Comparison of ENCODE assay signal across 1 cellular context in the genomic region with DNA sequence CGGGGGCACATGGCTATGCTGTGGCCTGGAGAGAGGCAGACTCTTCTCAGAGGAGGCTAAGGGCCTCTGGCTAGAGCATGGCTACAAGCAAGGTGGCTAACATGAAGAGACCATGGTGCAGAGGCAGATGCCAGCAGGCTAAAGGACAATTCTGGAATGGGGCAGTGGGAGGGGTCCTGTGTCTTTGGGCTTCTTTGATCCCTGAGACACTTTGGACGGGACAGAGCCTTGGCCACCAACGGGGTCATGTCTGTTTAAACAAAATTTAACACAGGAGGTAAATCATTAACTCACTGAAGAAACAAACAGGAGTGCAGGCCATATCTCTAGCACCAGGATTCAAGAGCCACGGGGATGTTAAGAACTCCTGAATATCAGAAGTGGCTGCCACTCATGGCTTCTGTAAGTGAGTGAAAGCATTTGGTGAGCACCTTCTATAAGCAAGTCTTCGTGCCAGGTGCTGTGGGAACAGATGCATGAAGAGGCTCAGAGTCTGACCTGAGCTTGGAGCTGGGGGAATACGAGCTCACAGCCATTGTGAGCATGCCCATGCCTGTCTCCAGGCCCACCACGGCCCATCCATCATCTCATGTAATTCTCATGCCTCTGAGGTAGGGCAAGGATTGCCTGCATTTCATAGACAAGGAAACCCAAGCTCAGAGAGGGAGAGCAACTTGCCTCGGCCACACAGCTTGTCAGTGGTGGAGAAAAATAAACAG.
TF ChIP-seq lines count a peak whose summit lies in the region.

No MANE protein-coding gene starts in this region.

TF ChIP-seq in HepG2, 621 proteins besides CTCF, POLR2A, EP300 and RAD21 (continued from another document and continues in another):
- TF ChIP-seq, protein P1, sequence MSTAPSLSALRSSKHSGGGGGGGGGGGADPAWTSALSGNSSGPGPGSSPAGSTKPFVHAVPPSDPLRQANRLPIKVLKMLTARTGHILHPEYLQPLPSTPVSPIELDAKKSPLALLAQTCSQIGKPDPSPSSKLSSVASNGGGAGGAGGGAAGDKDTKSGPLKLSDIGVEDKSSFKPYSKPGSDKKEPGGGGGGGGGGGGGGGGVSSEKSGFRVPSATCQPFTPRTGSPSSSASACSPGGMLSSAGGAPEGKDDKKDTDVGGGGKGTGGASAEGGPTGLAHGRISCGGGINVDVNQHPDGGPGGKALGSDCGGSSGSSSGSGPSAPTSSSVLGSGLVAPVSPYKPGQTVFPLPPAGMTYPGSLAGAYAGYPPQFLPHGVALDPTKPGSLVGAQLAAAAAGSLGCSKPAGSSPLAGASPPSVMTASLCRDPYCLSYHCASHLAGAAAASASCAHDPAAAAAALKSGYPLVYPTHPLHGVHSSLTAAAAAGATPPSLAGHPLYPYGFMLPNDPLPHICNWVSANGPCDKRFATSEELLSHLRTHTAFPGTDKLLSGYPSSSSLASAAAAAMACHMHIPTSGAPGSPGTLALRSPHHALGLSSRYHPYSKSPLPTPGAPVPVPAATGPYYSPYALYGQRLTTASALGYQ (CRISPR knock-in tag; IDR thresholded peaks at IDR 0.05): peak; percentile 74; the same call in 1 of the 2 replicates
- TF ChIP-seq GLI4 (CRISPR knock-in tag; IDR thresholded peaks at IDR 0.05; ENCODE audit: borderline replicate concordance) (no peak), ZNF709 (CRISPR knock-in tag; IDR thresholded peaks at IDR 0.05) (no peak), SETDB1 (CRISPR knock-in tag; IDR thresholded peaks at IDR 0.05; ENCODE audit: borderline replicate concordance) (no peak), EED (CRISPR knock-in tag; IDR thresholded peaks at IDR 0.05) (no peak), GABPA (IDR thresholded peaks at IDR 0.05; ENCODE audit: low read depth, low read length) (no peak), GABPA (CRISPR knock-in tag; IDR thresholded peaks at IDR 0.05; ENCODE audit: low read depth) (no peak), DNMT3B (CRISPR knock-in tag; conservative IDR thresholded peaks at IDR 0.05) (peak; percentile 71; the same call in 1 of the 2 replicates), ZNF260 (CRISPR knock-in tag; IDR thresholded peaks at IDR 0.05; ENCODE audit: borderline replicate concordance, low read depth) (no peak), LCORL (IDR thresholded peaks at IDR 0.05) (peak; percentile 85; the same call in 1 of the 2 replicates), LCORL (CRISPR knock-in tag; IDR thresholded peaks at IDR 0.05) (peak; percentile 100), ZNF460 (CRISPR knock-in tag; IDR thresholded peaks at IDR 0.05; ENCODE audit: borderline replicate concordance) (no peak), ZFP41 (CRISPR knock-in tag; IDR thresholded peaks at IDR 0.05; ENCODE audit: borderline replicate concordance) (no peak), ZNF343 (CRISPR knock-in tag; IDR thresholded peaks at IDR 0.05) (no peak), WIZ (CRISPR knock-in tag; IDR thresholded peaks at IDR 0.05) (0 out of 2 replicates have a peak, but pooled peaks have one; percentile 54), AHR (CRISPR knock-in tag; IDR thresholded peaks at IDR 0.05) (no peak), JDP2 (CRISPR knock-in tag; IDR thresholded peaks at IDR 0.05; ENCODE audit: borderline replicate concordance) (no peak), ZKSCAN8 (CRISPR knock-in tag; IDR thresholded peaks at IDR 0.05; ENCODE audit: borderline replicate concordance) (peak; percentile 85; the same call in 1 of the 2 replicates), RARA (CRISPR knock-in tag; IDR thresholded peaks at IDR 0.05) (peak; percentile 87), ZBTB1 (CRISPR knock-in tag; IDR thresholded peaks at IDR 0.05; ENCODE audit: borderline replicate concordance) (no peak), ZNF549 (CRISPR knock-in tag; IDR thresholded peaks at IDR 0.05) (no peak), ZKSCAN5 (CRISPR knock-in tag; IDR thresholded peaks at IDR 0.05) (no peak; the same call in 1 of the 2 replicates), SP140L (CRISPR knock-in tag; IDR thresholded peaks at IDR 0.05; ENCODE audit: borderline replicate concordance) (no peak), MED8 (CRISPR knock-in tag; IDR thresholded peaks at IDR 0.05; ENCODE audit: insufficient replicate concordance) (no peak), ZNF775 (CRISPR knock-in tag; IDR thresholded peaks at IDR 0.05; ENCODE audit: borderline replicate concordance) (peak; percentile 27; the same call in 1 of the 2 replicates), NCOR1 (IDR thresholded peaks at IDR 0.05; ENCODE audit: borderline replicate concordance, low read length) (peak; percentile 78; the same call in 1 of the 2 replicates), XRCC5 (optimal IDR thresholded peaks at IDR 0.05; ENCODE audit: low read length) (peak; percentile 71), HNF4G (IDR thresholded peaks at IDR 0.05; ENCODE audit: borderline replicate concordance, low read depth, low read length) (peak; percentile 92), HNF4G (CRISPR knock-in tag; IDR thresholded peaks at IDR 0.05; ENCODE audit: borderline replicate concordance, low read depth) (peak; percentile 26; the same call in 1 of the 2 replicates), PAWR (CRISPR knock-in tag; IDR thresholded peaks at IDR 0.05; ENCODE audit: borderline replicate concordance) (no peak), ZFP90 (CRISPR knock-in tag; IDR thresholded peaks at IDR 0.05; ENCODE audit: borderline replicate concordance) (0 out of 2 replicates have a peak, but pooled peaks have one; percentile 55), KDM4B (CRISPR knock-in tag; IDR thresholded peaks at IDR 0.05) (peak; percentile 16; the same call in 1 of the 2 replicates), ZNF256 (CRISPR knock-in tag; conservative IDR thresholded peaks at IDR 0.05) (peak; percentile 38; the same call in 1 of the 2 replicates), IRX3 (CRISPR knock-in tag; IDR thresholded peaks at IDR 0.05; ENCODE audit: borderline replicate concordance, low read depth) (0 out of 2 replicates have a peak, but pooled peaks have one; percentile 27), FLYWCH1 (CRISPR knock-in tag; IDR thresholded peaks at IDR 0.05) (no peak), PHF21A (CRISPR knock-in tag; IDR thresholded peaks at IDR 0.05) (peak; percentile 96), HNRNPL (IDR thresholded peaks at IDR 0.05; ENCODE audit: low read depth, low read length) (no peak), NCOA1 (CRISPR knock-in tag; IDR thresholded peaks at IDR 0.05) (no peak), ZNF546 (CRISPR knock-in tag; conservative IDR thresholded peaks at IDR 0.05) (no peak; the same call in 1 of the 2 replicates), ZNF674 (CRISPR knock-in tag; IDR thresholded peaks at IDR 0.05; ENCODE audit: low read depth) (no peak), NFKBIZ (CRISPR knock-in tag; IDR thresholded peaks at IDR 0.05) (peak; percentile 21; the same call in 1 of the 2 replicates), ASH2L (IDR thresholded peaks at IDR 0.05; ENCODE audit: insufficient read length, low read depth, low read length) (peak; percentile 85), HDAC1 (CRISPR knock-in tag; IDR thresholded peaks at IDR 0.05) (peak; percentile 63; the same call in 1 of the 2 replicates)
- TF ChIP-seq, protein P2, sequence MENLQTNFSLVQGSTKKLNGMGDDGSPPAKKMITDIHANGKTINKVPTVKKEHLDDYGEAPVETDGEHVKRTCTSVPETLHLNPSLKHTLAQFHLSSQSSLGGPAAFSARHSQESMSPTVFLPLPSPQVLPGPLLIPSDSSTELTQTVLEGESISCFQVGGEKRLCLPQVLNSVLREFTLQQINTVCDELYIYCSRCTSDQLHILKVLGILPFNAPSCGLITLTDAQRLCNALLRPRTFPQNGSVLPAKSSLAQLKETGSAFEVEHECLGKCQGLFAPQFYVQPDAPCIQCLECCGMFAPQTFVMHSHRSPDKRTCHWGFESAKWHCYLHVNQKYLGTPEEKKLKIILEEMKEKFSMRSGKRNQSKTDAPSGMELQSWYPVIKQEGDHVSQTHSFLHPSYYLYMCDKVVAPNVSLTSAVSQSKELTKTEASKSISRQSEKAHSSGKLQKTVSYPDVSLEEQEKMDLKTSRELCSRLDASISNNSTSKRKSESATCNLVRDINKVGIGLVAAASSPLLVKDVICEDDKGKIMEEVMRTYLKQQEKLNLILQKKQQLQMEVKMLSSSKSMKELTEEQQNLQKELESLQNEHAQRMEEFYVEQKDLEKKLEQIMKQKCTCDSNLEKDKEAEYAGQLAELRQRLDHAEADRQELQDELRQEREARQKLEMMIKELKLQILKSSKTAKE (CRISPR knock-in tag; IDR thresholded peaks at IDR 0.05; ENCODE audit: borderline replicate concordance): peak; percentile 68; the same call in 1 of the 2 replicates
- TF ChIP-seq, protein P3, sequence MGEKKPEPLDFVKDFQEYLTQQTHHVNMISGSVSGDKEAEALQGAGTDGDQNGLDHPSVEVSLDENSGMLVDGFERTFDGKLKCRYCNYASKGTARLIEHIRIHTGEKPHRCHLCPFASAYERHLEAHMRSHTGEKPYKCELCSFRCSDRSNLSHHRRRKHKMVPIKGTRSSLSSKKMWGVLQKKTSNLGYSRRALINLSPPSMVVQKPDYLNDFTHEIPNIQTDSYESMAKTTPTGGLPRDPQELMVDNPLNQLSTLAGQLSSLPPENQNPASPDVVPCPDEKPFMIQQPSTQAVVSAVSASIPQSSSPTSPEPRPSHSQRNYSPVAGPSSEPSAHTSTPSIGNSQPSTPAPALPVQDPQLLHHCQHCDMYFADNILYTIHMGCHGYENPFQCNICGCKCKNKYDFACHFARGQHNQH (CRISPR knock-in tag; IDR thresholded peaks at IDR 0.05): peak; percentile 80
- TF ChIP-seq, protein P4, sequence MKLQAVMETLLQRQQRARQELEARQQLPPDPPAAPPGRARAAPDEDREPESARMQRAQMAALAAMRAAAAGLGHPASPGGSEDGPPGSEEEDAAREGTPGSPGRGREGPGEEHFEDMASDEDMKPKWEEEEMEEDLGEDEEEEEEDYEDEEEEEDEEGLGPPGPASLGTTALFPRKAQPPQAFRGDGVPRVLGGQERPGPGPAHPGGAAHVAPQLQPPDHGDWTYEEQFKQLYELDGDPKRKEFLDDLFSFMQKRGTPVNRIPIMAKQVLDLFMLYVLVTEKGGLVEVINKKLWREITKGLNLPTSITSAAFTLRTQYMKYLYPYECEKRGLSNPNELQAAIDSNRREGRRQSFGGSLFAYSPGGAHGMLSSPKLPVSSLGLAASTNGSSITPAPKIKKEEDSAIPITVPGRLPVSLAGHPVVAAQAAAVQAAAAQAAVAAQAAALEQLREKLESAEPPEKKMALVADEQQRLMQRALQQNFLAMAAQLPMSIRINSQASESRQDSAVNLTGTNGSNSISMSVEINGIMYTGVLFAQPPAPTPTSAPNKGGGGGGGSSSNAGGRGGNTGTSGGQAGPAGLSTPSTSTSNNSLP (IDR thresholded peaks at IDR 0.05; ENCODE audit: low read depth, low read length): no peak
- TF ChIP-seq, protein P5, sequence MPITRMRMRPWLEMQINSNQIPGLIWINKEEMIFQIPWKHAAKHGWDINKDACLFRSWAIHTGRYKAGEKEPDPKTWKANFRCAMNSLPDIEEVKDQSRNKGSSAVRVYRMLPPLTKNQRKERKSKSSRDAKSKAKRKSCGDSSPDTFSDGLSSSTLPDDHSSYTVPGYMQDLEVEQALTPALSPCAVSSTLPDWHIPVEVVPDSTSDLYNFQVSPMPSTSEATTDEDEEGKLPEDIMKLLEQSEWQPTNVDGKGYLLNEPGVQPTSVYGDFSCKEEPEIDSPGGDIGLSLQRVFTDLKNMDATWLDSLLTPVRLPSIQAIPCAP (CRISPR knock-in tag; IDR thresholded peaks at IDR 0.05; ENCODE audit: low read depth): no peak
- TF ChIP-seq, protein P6, sequence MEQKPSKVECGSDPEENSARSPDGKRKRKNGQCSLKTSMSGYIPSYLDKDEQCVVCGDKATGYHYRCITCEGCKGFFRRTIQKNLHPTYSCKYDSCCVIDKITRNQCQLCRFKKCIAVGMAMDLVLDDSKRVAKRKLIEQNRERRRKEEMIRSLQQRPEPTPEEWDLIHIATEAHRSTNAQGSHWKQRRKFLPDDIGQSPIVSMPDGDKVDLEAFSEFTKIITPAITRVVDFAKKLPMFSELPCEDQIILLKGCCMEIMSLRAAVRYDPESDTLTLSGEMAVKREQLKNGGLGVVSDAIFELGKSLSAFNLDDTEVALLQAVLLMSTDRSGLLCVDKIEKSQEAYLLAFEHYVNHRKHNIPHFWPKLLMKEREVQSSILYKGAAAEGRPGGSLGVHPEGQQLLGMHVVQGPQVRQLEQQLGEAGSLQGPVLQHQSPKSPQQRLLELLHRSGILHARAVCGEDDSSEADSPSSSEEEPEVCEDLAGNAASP (CRISPR knock-in tag; IDR thresholded peaks at IDR 0.05; ENCODE audit: borderline replicate concordance): peak; percentile 84
- TF ChIP-seq, protein P7, sequence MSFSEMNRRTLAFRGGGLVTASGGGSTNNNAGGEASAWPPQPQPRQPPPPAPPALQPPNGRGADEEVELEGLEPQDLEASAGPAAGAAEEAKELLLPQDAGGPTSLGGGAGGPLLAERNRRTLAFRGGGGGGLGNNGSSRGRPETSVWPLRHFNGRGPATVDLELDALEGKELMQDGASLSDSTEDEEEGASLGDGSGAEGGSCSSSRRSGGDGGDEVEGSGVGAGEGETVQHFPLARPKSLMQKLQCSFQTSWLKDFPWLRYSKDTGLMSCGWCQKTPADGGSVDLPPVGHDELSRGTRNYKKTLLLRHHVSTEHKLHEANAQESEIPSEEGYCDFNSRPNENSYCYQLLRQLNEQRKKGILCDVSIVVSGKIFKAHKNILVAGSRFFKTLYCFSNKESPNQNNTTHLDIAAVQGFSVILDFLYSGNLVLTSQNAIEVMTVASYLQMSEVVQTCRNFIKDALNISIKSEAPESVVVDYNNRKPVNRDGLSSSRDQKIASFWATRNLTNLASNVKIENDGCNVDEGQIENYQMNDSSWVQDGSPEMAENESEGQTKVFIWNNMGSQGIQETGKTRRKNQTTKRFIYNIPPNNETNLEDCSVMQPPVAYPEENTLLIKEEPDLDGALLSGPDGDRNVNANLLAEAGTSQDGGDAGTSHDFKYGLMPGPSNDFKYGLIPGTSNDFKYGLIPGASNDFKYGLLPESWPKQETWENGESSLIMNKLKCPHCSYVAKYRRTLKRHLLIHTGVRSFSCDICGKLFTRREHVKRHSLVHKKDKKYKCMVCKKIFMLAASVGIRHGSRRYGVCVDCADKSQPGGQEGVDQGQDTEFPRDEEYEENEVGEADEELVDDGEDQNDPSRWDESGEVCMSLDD (CRISPR knock-in tag; IDR thresholded peaks at IDR 0.05; ENCODE audit: borderline replicate concordance): no peak
- TF ChIP-seq, protein P8, sequence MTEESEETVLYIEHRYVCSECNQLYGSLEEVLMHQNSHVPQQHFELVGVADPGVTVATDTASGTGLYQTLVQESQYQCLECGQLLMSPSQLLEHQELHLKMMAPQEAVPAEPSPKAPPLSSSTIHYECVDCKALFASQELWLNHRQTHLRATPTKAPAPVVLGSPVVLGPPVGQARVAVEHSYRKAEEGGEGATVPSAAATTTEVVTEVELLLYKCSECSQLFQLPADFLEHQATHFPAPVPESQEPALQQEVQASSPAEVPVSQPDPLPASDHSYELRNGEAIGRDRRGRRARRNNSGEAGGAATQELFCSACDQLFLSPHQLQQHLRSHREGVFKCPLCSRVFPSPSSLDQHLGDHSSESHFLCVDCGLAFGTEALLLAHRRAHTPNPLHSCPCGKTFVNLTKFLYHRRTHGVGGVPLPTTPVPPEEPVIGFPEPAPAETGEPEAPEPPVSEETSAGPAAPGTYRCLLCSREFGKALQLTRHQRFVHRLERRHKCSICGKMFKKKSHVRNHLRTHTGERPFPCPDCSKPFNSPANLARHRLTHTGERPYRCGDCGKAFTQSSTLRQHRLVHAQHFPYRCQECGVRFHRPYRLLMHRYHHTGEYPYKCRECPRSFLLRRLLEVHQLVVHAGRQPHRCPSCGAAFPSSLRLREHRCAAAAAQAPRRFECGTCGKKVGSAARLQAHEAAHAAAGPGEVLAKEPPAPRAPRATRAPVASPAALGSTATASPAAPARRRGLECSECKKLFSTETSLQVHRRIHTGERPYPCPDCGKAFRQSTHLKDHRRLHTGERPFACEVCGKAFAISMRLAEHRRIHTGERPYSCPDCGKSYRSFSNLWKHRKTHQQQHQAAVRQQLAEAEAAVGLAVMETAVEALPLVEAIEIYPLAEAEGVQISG (CRISPR knock-in tag; IDR thresholded peaks at IDR 0.05): peak; percentile 55; the same call in 1 of the 2 replicates
